Comparison of ENCODE assay signal across 8 cellular contexts in genomic region chr9:31359071-31359470, GRCh38.
"Had no signal": no experiment of that assay in that cellular context is flagged by ENCODE, and none has a peak within 500 bp of the region (broad histone marks: within the 10 kb centered on the region; RNA-seq: fewer than 3 reads in every experiment).

No MANE protein-coding gene starts in this region.

- H3K27ac ChIP-seq: GM23248, HL-60 had no signal

- H3K9me3 ChIP-seq: HAP-1 had no signal

- H3K9ac ChIP-seq: GM23248 had no signal

- H2AFZ ChIP-seq: GM23248 had no signal

- DNase-seq: GM23248, GOT3, H7, HFFc6 had no signal

- H3K36me3 ChIP-seq: HAP-1 had no signal

- H3K4me3 ChIP-seq: GM23248, HAP-1 had no signal

- FAIRE-seq: HepG2 had no signal

- ATAC-seq: HCT116, HepG2 had no signal
